18 cellular contexts compared by ENCODE assay signal in genomic region chr1:1425426-1425752, GRCh38. TPM values are rescaled to one million over a fixed set of nuclear protein-coding genes. Genes with fewer than 3 reads are reported as not detected.
"Had no signal": no experiment of that assay in that cellular context is flagged by ENCODE, and none has a peak within 500 bp of the region (broad histone marks: within the 10 kb centered on the region; RNA-seq: fewer than 3 reads in every experiment).

No MANE protein-coding gene starts in this region.

- FAIRE-seq: endometrium had no signal

- H3K9me3 Mint-ChIP-seq: activated naive CD4-positive, alpha-beta T cell treated with anti-CD3 and anti-CD28 coated beads, Interleukin-2, amount 50 U/mL, for 72 hours; activated T-cell treated with anti-CD3 and anti-CD28 coated beads, Interleukin-2, amount 50 U/mL, for 24 hours had no signal

- H3K27me3 ChIP-seq: esophagus muscularis mucosa, right lobe of liver had no signal

- H3K4me3 Mint-ChIP-seq: activated T-cell treated with anti-CD3 and anti-CD28 coated beads, Interleukin-2, amount 50 U/mL, for 24 hours had no signal

- H3K4me3 ChIP-seq: esophagus muscularis mucosa, mucosa of descending colon, psoas muscle, right lobe of liver, suprapubic skin had no signal

- H3K36me3 Mint-ChIP-seq: activated naive CD4-positive, alpha-beta T cell treated with anti-CD3 and anti-CD28 coated beads, Interleukin-2, amount 50 U/mL, for 72 hours had no signal

- DNase-seq: activated CD4-positive, alpha-beta T cell treated with anti-CD3 and anti-CD28 coated beads, Interleukin-2, amount 50 U/mL, for 4 hours; activated effector memory CD4-positive, alpha-beta T cell treated with Interleukin-2 at 50 U/mL for 16 hours; activated T-cell treated with anti-CD3 and anti-CD28 coated beads, Interleukin-2, amount 50 U/mL, for 24 hours; amniotic stem cell; left colon; psoas muscle; stimulated activated CD4-positive, alpha-beta T cell treated with anti-CD3 and anti-CD28 coated beads, Interleukin-2, amount 100 ng/mL, for 24 hours; stimulated activated naive CD4-positive, alpha-beta T cell treated with Interleukin-2 at 50 U/mL for 16 hours had no signal

- H3K27ac ChIP-seq: psoas muscle, right lobe of liver, suprapubic skin had no signal

- H3K9me3 ChIP-seq: esophagus muscularis mucosa, mucosa of descending colon, psoas muscle, right lobe of liver, suprapubic skin had no signal

- ATAC-seq: activated CD4-positive, CD25-positive, alpha-beta regulatory T cell treated with anti-CD3 and anti-CD28 coated beads, Interleukin-2, amount 50 U/mL, for 24 hours; activated naive CD4-positive, alpha-beta T cell treated with anti-CD3 and anti-CD28 coated beads, Interleukin-2, amount 50 U/mL, for 72 hours; left colon; psoas muscle; right lobe of liver had no signal

- H3K27ac Mint-ChIP-seq: activated naive CD4-positive, alpha-beta T cell treated with anti-CD3 and anti-CD28 coated beads, Interleukin-2, amount 50 U/mL, for 72 hours; activated T-cell treated with anti-CD3 and anti-CD28 coated beads, Interleukin-2, amount 50 U/mL, for 24 hours had no signal

- H3K36me3 ChIP-seq: esophagus muscularis mucosa, right lobe of liver, suprapubic skin had no signal

RNA-seq across cellular contexts. Expression of gene ANKRD65, which starts 4.3 kb away (rescaled TPM):
- total RNA-seq: naive thymus-derived CD8-positive, alpha-beta T cell; T-helper 2 cell treated with Interferon-gamma antibody and Interleukin-4, amounts not matched to agents 100 ng/mL and 5 ng/mL, for 36 hours had no signal
- polyA plus RNA-seq: naive thymus-derived CD8-positive, alpha-beta T cell had no signal

RNA-seq across cellular contexts. Expression of gene VWA1, which starts 10.1 kb away (rescaled TPM):
- total RNA-seq: naive thymus-derived CD8-positive, alpha-beta T cell had no signal
- polyA plus RNA-seq: naive thymus-derived CD8-positive, alpha-beta T cell had no signal

RNA-seq across cellular contexts. Expression of gene ATAD3C, which starts 24.1 kb away (rescaled TPM):
- total RNA-seq: cerebellum had no signal
